In genomic region chr15:27670481-27670880, GRCh38 we compare ENCODE assay signal across 13 cellular contexts.
"Had no signal": no experiment of that assay in that cellular context is flagged by ENCODE, and none has a peak within 500 bp of the region (broad histone marks: within the 10 kb centered on the region; RNA-seq: fewer than 3 reads in every experiment).

No MANE protein-coding gene starts in this region.

- DNase-seq: activated B cell treated with CpG ODN at 0.5 μM for 24 hours; activated CD4-positive, alpha-beta T cell treated with anti-CD3 and anti-CD28 coated beads, Interleukin-2, amount 10 ng/mL, durations not matched to agents 24 days and 14 days; activated CD8-positive, alpha-beta memory T cell treated with anti-CD3 and anti-CD28 coated beads for 24 hours; activated naive CD4-positive, alpha-beta T cell treated with anti-CD3 and anti-CD28 coated beads for 36 hours; caudate nucleus; effector CD4-positive, alpha-beta T cell; foreskin melanocyte; heart left ventricle; left ventricle myocardium superior; mesendoderm; stimulated activated CD4-positive, alpha-beta T cell treated with anti-CD3 and anti-CD28 coated beads, Interleukin-4, amount 100 ng/mL, for 4 hours; tibial artery; uterus had no signal

- ATAC-seq: left ventricle myocardium superior had no signal
